Comparison of ENCODE assay signal across 8 cellular contexts in genomic region chr2:25341031-25341727, GRCh38. TPM values are rescaled to one million over a fixed set of nuclear protein-coding genes. Genes with fewer than 3 reads are reported as not detected.
DNase-seq lines count a peak whose midpoint lies in the region; ATAC-seq and TF ChIP-seq lines count a peak whose summit lies in the region.

No MANE protein-coding gene starts in this region.

- no peaks in the 10 kb centered on the region for H3K9me3 Mint-ChIP-seq in CD8-positive, alpha-beta T cell

- TF ChIP-seq CTCF in CD8-positive, alpha-beta T cell (IDR thresholded peaks at IDR 0.05) = no peak
- TF ChIP-seq CTCF in thyroid gland (IDR thresholded peaks at IDR 0.05) = no peak

- H3K27me3 ChIP-seq in CD8-positive, alpha-beta T cell (ENCODE audit: insufficient read depth, low read length) = no peaks in the 10 kb centered on the region
- H3K27me3 ChIP-seq in iPS DF 6.9 (ENCODE audit: control insufficient read depth, insufficient read depth, low read length) (peaks cover 4% of the 10 kb centered on the region; the same call in 1 of the 2 replicates), thyroid gland (no peaks in the 10 kb centered on the region)

- H3K27ac Mint-ChIP-seq in CD8-positive, alpha-beta T cell = no peak overlapping the region

- no peak overlapping the region for H3K4me3 Mint-ChIP-seq in CD8-positive, alpha-beta T cell

- H3K36me3 Mint-ChIP-seq in CD8-positive, alpha-beta T cell = no peaks in the 10 kb centered on the region

- H3K27me3 Mint-ChIP-seq in CD8-positive, alpha-beta T cell (ENCODE audit: low read depth) = no peaks in the 10 kb centered on the region

- no CpG with 5 or more reads among the region's 103 CpGs for WGBS in iPS DF 6.9 (ENCODE audit: insufficient coverage, insufficient read length)
- WGBS in thyroid gland, 2 donors = 3% methylated on average over 8 of the region's 103 CpGs; no CpG with 5 or more reads in 1 of the 2 donors

- CTCF ChIA-PET in CD8-positive, alpha-beta T cell (lab: Charles Lee) = interaction anchor here (4.6 kb wide), 1 partner anchor 31 kb away, joined by 23 read pairs; no protein-coding TSS in a partner anchor

- peak in 1 of 7 experiments; percentile 31 for DNase-seq in CD8-positive, alpha-beta T cell
- DNase-seq in activated T-helper 9 cell treated with anti-CD3 and anti-CD28 coated beads, Interleukin-2, amount 50 U/mL, for 16 hours (ENCODE audit: low read depth) = peak; percentile 21
- DNase-seq in iPS DF 6.9 (ENCODE audit: low read depth, low spot score) (no peak), thyroid gland (peak; percentile 30 to 38), HuH-7 (ENCODE audit: low spot score) (no peak)

- ATAC-seq in CD8-positive, alpha-beta T cell = peak; percentile 13
- ATAC-seq in GM18909 (IDR thresholded peaks at IDR 0.05; ENCODE audit: poor library complexity, unreplicated experiment) (peak; percentile 21), HG03159 (IDR thresholded peaks at IDR 0.05; ENCODE audit: unreplicated experiment) (peak; percentile 23), GM21717 (IDR thresholded peaks at IDR 0.05; ENCODE audit: unreplicated experiment) (no peak)

- H3K36me3 ChIP-seq in CD8-positive, alpha-beta T cell (ENCODE audit: insufficient read depth, low read length) = no peaks in the 10 kb centered on the region
- H3K36me3 ChIP-seq in iPS DF 6.9 (ENCODE audit: control insufficient read depth, insufficient read depth, low read length) = no peaks in the 10 kb centered on the region
- H3K36me3 ChIP-seq in thyroid gland = no peaks in the 10 kb centered on the region

- H3K27ac ChIP-seq in CD8-positive, alpha-beta T cell (ENCODE audit: low read depth, low read length) = no peak overlapping the region
- H3K27ac ChIP-seq in iPS DF 6.9 (ENCODE audit: low read length) (no peak overlapping the region), thyroid gland (peak overlapping the region in 1 of 3 donors; percentile 41)

- H3K4me3 ChIP-seq in CD8-positive, alpha-beta T cell (ENCODE audit: low read depth, low read length) = no peak overlapping the region
- H3K4me3 ChIP-seq in iPS DF 6.9 (ENCODE audit: low read length) (peak overlapping the region; percentile 46; the same call in 1 of the 2 replicates), thyroid gland (replicated peaks in 1 of 3) (peak overlapping the region in 1 of 3 donors; percentile 75)

- no peaks in the 10 kb centered on the region for H3K9me3 ChIP-seq in CD8-positive, alpha-beta T cell (ENCODE audit: low read length)
- H3K9me3 ChIP-seq in iPS DF 6.9 (ENCODE audit: control insufficient read depth, insufficient read depth, low read length) = no peaks in the 10 kb centered on the region
- no peaks in the 10 kb centered on the region for H3K9me3 ChIP-seq in thyroid gland

- no peak for TF ChIP-seq POLR2A in thyroid gland (IDR thresholded peaks at IDR 0.05)

- intact Hi-C loops in CD8-positive, alpha-beta T cell (cut with DNase I, micrococcal nuclease) = loop anchor here in 1 of 2 experiments (10.0 kb wide), 1 partner anchor 366 kb away; the partner anchor contains the start of gene DNAJC27
- intact Hi-C loops in thyroid gland (cut with DNase I) = loop anchor here (5.0 to 10.0 kb wide), 2 partner anchors 89 to 184 kb away; no protein-coding TSS in a partner anchor

- POLR2A ChIA-PET in CD8-positive, alpha-beta T cell (lab: Charles Lee) = no interaction called here

- H3K4me1 Mint-ChIP-seq in CD8-positive, alpha-beta T cell (ENCODE audit: low read depth) = peaks cover 40% of the 10 kb centered on the region

- peaks cover 48% of the 10 kb centered on the region for H3K4me1 ChIP-seq in CD8-positive, alpha-beta T cell (ENCODE audit: insufficient read depth, low read length)
- H3K4me1 ChIP-seq in iPS DF 6.9 (ENCODE audit: control insufficient read depth, insufficient read depth, low read length) (peaks cover 7% of the 10 kb centered on the region), thyroid gland (peaks cover 7 to 20% of the 10 kb centered on the region in 2 donors)

RNA-seq across cellular contexts. Expression of gene DNMT3A, which starts 0.5 kb away (rescaled TPM):
- total RNA-seq in CD8-positive, alpha-beta T cell = 10 to 100 TPM; 66.6 to 67.9 TPM
- total RNA-seq in thyroid gland = 10 to 100 TPM; 17.3 to 40.9 (median 18.8) TPM

Comparison
In these comparisons a context has a peak if more than half of its experiments do, and no peak if none do; other contexts are left out.
1. DNase-seq: peak in activated T-helper 9 cell treated with anti-CD3 and anti-CD28 coated beads, Interleukin-2, amount 50 U/mL, for 16 hours (single experiment) and thyroid gland (2 of 2); none in iPS DF 6.9 (single experiment) and HuH-7 (single experiment).